In the genomic region with DNA sequence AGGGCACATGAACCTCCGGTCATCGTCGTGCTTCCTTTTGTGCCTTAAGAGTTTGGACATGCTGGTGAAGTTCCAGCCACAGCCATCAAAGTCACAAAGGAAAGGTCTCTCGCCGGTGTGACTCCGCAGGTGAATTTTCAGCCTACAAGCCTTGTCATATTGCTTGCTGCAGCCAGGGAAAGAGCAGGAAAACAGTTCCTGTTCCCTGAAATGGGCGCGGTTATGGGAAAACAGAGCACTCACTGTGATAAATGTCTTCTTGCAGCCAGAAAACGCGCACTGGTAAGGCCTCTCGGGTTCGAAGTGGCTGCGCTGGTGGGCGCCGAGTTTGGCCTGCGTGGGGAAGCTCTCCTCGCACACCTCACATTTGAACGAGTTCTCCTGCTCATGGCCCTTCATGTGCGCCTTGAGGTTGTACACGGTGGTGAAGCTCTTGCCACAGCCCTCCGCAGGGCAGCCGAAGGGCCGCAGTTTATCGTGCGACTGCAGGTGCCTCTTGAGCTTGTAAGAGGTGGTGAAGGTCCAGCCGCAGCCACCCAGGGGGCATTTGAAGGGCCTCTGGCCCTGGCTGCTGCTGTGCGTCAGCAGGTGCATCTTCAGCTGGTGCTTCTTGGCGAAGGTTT, we compare ENCODE assay signal across 8 cellular contexts. TPM values are rescaled to one million over a fixed set of nuclear protein-coding genes. Genes with fewer than 3 reads are reported as not detected.
DNase-seq lines count a peak whose midpoint lies in the region; ATAC-seq, FAIRE-seq and TF ChIP-seq lines count a peak whose summit lies in the region.
"Not testable (repeated sequence)": the region's sequence is repeated elsewhere in the genome, so short reads cannot be mapped to it uniquely, and the experiment has no call there.

No MANE protein-coding gene starts in this region.

- DNase-seq in GM19239 (ENCODE audit: insufficient read length, low spot score); brain microvascular endothelial cell; fibroblast of mammary gland (ENCODE audit: low read depth); lung (ENCODE audit: low spot score); stimulated activated effector memory CD8-positive, alpha-beta T cell treated with anti-CD3 and anti-CD28 coated beads, Interleukin-12 subunit alpha, Interleukin-12 subunit beta, amount 100 ng/mL, for 72 hours (ENCODE audit: low spot score in 2 of 2): not testable (repeated sequence)
- DNase-seq in NCI-H2107 treated with DMSO at 0.1 percent for 48 hours (lab: John Stamatoyannopoulos, UW; ENCODE audit: unreplicated experiment) = peak; percentile 19

- peaks cover 29% of the 10 kb centered on the region for H3K4me1 Mint-ChIP-seq in stimulated activated effector memory CD8-positive, alpha-beta T cell treated with anti-CD3 and anti-CD28 coated beads, Interleukin-12 subunit alpha, Interleukin-12 subunit beta, amount 100 ng/mL, for 72 hours

- H3K9me3 ChIP-seq in lung (ENCODE audit: control insufficient read depth in 2 of 2, insufficient read depth in 1 of 2, low read length in 1 of 2) = not testable (repeated sequence)

- H3K4me3 Mint-ChIP-seq in stimulated activated effector memory CD8-positive, alpha-beta T cell treated with anti-CD3 and anti-CD28 coated beads, Interleukin-12 subunit alpha, Interleukin-12 subunit beta, amount 100 ng/mL, for 72 hours = peak overlapping the region; percentile 61

- not testable (repeated sequence) for H3K27ac ChIP-seq in ACC112 (ENCODE audit: low read depth, low read length); brain microvascular endothelial cell
- peak overlapping the region; percentile 81 to 96 for H3K27ac ChIP-seq in lung (ENCODE audit: low read depth in 1 of 2, low read length in 1 of 2)

- in situ Hi-C loops in brain microvascular endothelial cell (cut with HindIII; ENCODE audit: low pct_ligation_motif_present, low sequenced_read_pairs) = not testable (repeated sequence)

- H3K36me3 ChIP-seq in ACC112 (ENCODE audit: insufficient read depth, low read length); brain microvascular endothelial cell (replicated peaks); lung (ENCODE audit: control insufficient read depth in 2 of 2, insufficient read depth in 2 of 2, low read length in 2 of 2): not testable (repeated sequence)

- H3K36me3 Mint-ChIP-seq in stimulated activated effector memory CD8-positive, alpha-beta T cell treated with anti-CD3 and anti-CD28 coated beads, Interleukin-12 subunit alpha, Interleukin-12 subunit beta, amount 100 ng/mL, for 72 hours = not testable (repeated sequence)

- peaks cover 17% of the 10 kb centered on the region for H3K4me1 ChIP-seq in ACC112 (ENCODE audit: control insufficient read depth, insufficient read depth, low read length, unreplicated experiment)
- H3K4me1 ChIP-seq in lung (ENCODE audit: control insufficient read depth in 2 of 2, insufficient read depth in 2 of 2, low read length in 2 of 2) = not testable (repeated sequence)

- not testable (repeated sequence) for TF ChIP-seq CTCF in WI38 (IDR thresholded peaks at IDR 0.05; ENCODE audit: low read depth, low read length); brain microvascular endothelial cell (IDR thresholded peaks at IDR 0.05; ENCODE audit: low read depth, low read length, missing control alignments); fibroblast of mammary gland (conservative IDR thresholded peaks at IDR 0.05; ENCODE audit: control insufficient read depth, insufficient read depth, low read depth, low read length); lung (IDR thresholded peaks at IDR 0.05; ENCODE audit: control extremely low read depth, extremely low read depth)

- peaks cover 17% of the 10 kb centered on the region for H3K79me2 ChIP-seq in ACC112 (ENCODE audit: control insufficient read depth, insufficient read depth, low read length, unreplicated experiment)

- not testable (repeated sequence) for H3K9me3 Mint-ChIP-seq in stimulated activated effector memory CD8-positive, alpha-beta T cell treated with anti-CD3 and anti-CD28 coated beads, Interleukin-12 subunit alpha, Interleukin-12 subunit beta, amount 100 ng/mL, for 72 hours

- not testable (repeated sequence) for ATAC-seq in lung (ENCODE audit: insufficient read depth, low FRiP score); stimulated activated effector memory CD8-positive, alpha-beta T cell treated with anti-CD3 and anti-CD28 coated beads, Interleukin-12 subunit alpha, Interleukin-12 subunit beta, amount 100 ng/mL, for 72 hours

- FAIRE-seq in GM19239 (lab: Jason Lieb, UNC) = peak; percentile 31

- not testable (repeated sequence) for H3K27me3 ChIP-seq in ACC112 (ENCODE audit: insufficient read depth, low read length); brain microvascular endothelial cell (replicated peaks); lung (ENCODE audit: control insufficient read depth, insufficient read depth)

- H2AFZ ChIP-seq in ACC112 (ENCODE audit: low read length, unreplicated experiment) = not testable (repeated sequence)

- WGBS in lung, 2 donors = 73 to 82% methylated on average over 25 to 28 of the region's 28 CpGs

- peak overlapping the region; percentile 73 for H3K4me3 ChIP-seq in ACC112 (ENCODE audit: low read depth, low read length)
- H3K4me3 ChIP-seq in WI38 (ENCODE audit: low read depth, low read length) = peak overlapping the region; percentile 51
- peak overlapping the region; percentile 48 for H3K4me3 ChIP-seq in brain microvascular endothelial cell (ENCODE audit: low read depth, low read length)
- H3K4me3 ChIP-seq in fibroblast of mammary gland (ENCODE audit: control insufficient read depth, low read depth, low read length) = peak overlapping the region; percentile 9
- not testable (repeated sequence) for H3K4me3 ChIP-seq in lung

- H3K27ac Mint-ChIP-seq in stimulated activated effector memory CD8-positive, alpha-beta T cell treated with anti-CD3 and anti-CD28 coated beads, Interleukin-12 subunit alpha, Interleukin-12 subunit beta, amount 100 ng/mL, for 72 hours = not testable (repeated sequence)

RNA-seq across cellular contexts. Expression of a gene that starts 1.2 kb away (rescaled TPM):
- 10 to 100 TPM in 1 of 2 donors, 1 to 10 TPM in 1; 5.7 to 10.2 TPM for total RNA-seq in lung
- 1 to 10 TPM in 1 of 2 donors, under 1 TPM in 1; 0.47 to 1.2 TPM for polyA plus RNA-seq in lung
